Comparison of ENCODE assay signal across 13 cellular contexts in genomic region chr4:153512162-153512852, GRCh38. TPM values are rescaled to one million over a fixed set of nuclear protein-coding genes. Genes with fewer than 3 reads are reported as not detected.
DNase-seq lines count a peak whose midpoint lies in the region; ATAC-seq and TF ChIP-seq lines count a peak whose summit lies in the region.
"Had no signal": no experiment of that assay in that cellular context is flagged by ENCODE, and none has a peak within 500 bp of the region (broad histone marks: within the 10 kb centered on the region; RNA-seq: fewer than 3 reads in every experiment).

No MANE protein-coding gene starts in this region.

- intact Hi-C loops in esophagus muscularis mucosa (cut with DNase I) = no loop called here

- peaks cover 4 to 13% of the 10 kb centered on the region in 2 donors for H3K36me3 Mint-ChIP-seq in activated T-cell treated with anti-CD3 and anti-CD28 coated beads, Interleukin-2, amount 50 U/mL, for 72 hours (ENCODE audit: insufficient read depth in 2 of 2)
- peaks cover 20% of the 10 kb centered on the region for H3K36me3 Mint-ChIP-seq in stimulated activated effector memory CD8-positive, alpha-beta T cell treated with anti-CD3 and anti-CD28 coated beads, Interleukin-12 subunit alpha, Interleukin-12 subunit beta, amount 100 ng/mL, for 72 hours

- no peak for DNase-seq in activated T-cell treated with anti-CD3 and anti-CD28 coated beads, Interleukin-2, amount 50 U/mL, for 72 hours
- DNase-seq in activated T-cell treated with anti-CD3 and anti-CD28 coated beads for 4 hours (no peak), SK-N-SH (no peak), esophagus muscularis mucosa (ENCODE audit: extremely low spot score) (no peak), NCI-H2227 (lab: John Stamatoyannopoulos, UW; ENCODE audit: unreplicated experiment) (no peak), NCI-H1092 treated with DMSO at 0.1 percent for 48 hours (lab: John Stamatoyannopoulos, UW) (no peak), activated gamma-delta T cell (lab: John Stamatoyannopoulos, UW) (no peak)
- DNase-seq in stimulated activated effector memory CD8-positive, alpha-beta T cell treated with anti-CD3 and anti-CD28 coated beads, Interleukin-12 subunit alpha, Interleukin-12 subunit beta, amount 100 ng/mL, for 72 hours (ENCODE audit: low spot score in 2 of 2) = no peak
- DNase-seq: mammary epithelial cell, NCI-H187, NCI-H524 treated with DMSO at 0.1 percent for 48 hours had no signal

- H3K27ac ChIP-seq in SK-N-SH (ENCODE audit: low read depth in 2 of 2, low read length in 1 of 2) (peak overlapping the region in 1 of 2 experiments; percentile 84; a peak in 2 of 4 replicates), esophagus muscularis mucosa (replicated peaks in 1 of 4) (peak overlapping the region in 3 of 4 donors; percentile 17 to 60 (median 32))

- POLR2A ChIA-PET in SK-N-SH (lab: Yijun Ruan, JAX) = no interaction called here

- ATAC-seq in activated T-cell treated with anti-CD3 and anti-CD28 coated beads, Interleukin-2, amount 50 U/mL, for 72 hours (replicated peaks in 1 of 2) = no peak
- no peak for ATAC-seq in stimulated activated effector memory CD8-positive, alpha-beta T cell treated with anti-CD3 and anti-CD28 coated beads, Interleukin-12 subunit alpha, Interleukin-12 subunit beta, amount 100 ng/mL, for 72 hours

- peaks cover 71% of the 10 kb centered on the region for H3K4me1 Mint-ChIP-seq in activated T-cell treated with anti-CD3 and anti-CD28 coated beads, Interleukin-2, amount 50 U/mL, for 72 hours (ENCODE audit: low read depth)
- H3K4me1 Mint-ChIP-seq in stimulated activated effector memory CD8-positive, alpha-beta T cell treated with anti-CD3 and anti-CD28 coated beads, Interleukin-12 subunit alpha, Interleukin-12 subunit beta, amount 100 ng/mL, for 72 hours = peaks cover 37% of the 10 kb centered on the region

- peaks cover 35% of the 10 kb centered on the region for H3F3A ChIP-seq in SK-N-SH (replicated peaks; ENCODE audit: insufficient read depth)

- H3K4me3 ChIP-seq in SK-N-SH (ENCODE audit: low read depth in 2 of 2, low read length in 1 of 2) (no peak overlapping the region), esophagus muscularis mucosa (no peak overlapping the region)
- H3K4me3 ChIP-seq: smooth muscle cell had no signal

- peak overlapping the region; percentile 71; the same call in 1 of the 2 replicates for H3K4me2 ChIP-seq in SK-N-SH
- H3K4me2 ChIP-seq: smooth muscle cell had no signal

- WGBS in SK-N-SH (ENCODE audit: low lambda C conversion rate) = 68% methylated on average over 7 of the region's 7 CpGs
- 81% methylated on average over 7 of the region's 7 CpGs for WGBS in esophagus muscularis mucosa

- H3K27ac Mint-ChIP-seq in activated T-cell treated with anti-CD3 and anti-CD28 coated beads, Interleukin-2, amount 50 U/mL, for 72 hours = peak overlapping the region; percentile 90
- peak overlapping the region; percentile 69 for H3K27ac Mint-ChIP-seq in stimulated activated effector memory CD8-positive, alpha-beta T cell treated with anti-CD3 and anti-CD28 coated beads, Interleukin-12 subunit alpha, Interleukin-12 subunit beta, amount 100 ng/mL, for 72 hours

- TF ChIP-seq RAD21 in SK-N-SH (IDR thresholded peaks at IDR 0.05; ENCODE audit: low read length) = no peak

- no peak overlapping the region; the same call in 1 of the 2 replicates for H3K9ac ChIP-seq in SK-N-SH

- no peak overlapping the region for H2AFZ ChIP-seq in SK-N-SH (ENCODE audit: low read depth)

- peaks cover 12% of the 10 kb centered on the region; the same call in 1 of the 2 replicates for H3K79me2 ChIP-seq in SK-N-SH (ENCODE audit: insufficient read depth)

- H3K36me3 ChIP-seq in SK-N-SH (replicated peaks in 1 of 2; ENCODE audit: control insufficient read depth in 1 of 2, insufficient read depth in 2 of 2, low read length in 1 of 2) = peaks cover 0 to 7% of the 10 kb centered on the region in 2 experiments
- no peaks in the 10 kb centered on the region for H3K36me3 ChIP-seq in esophagus muscularis mucosa

- H3K27me3 ChIP-seq in SK-N-SH (ENCODE audit: insufficient read depth) (no peaks in the 10 kb centered on the region), esophagus muscularis mucosa (no peaks in the 10 kb centered on the region)
- H3K27me3 ChIP-seq: neutrophil had no signal

- H3K27me3 Mint-ChIP-seq in activated T-cell treated with anti-CD3 and anti-CD28 coated beads, Interleukin-2, amount 50 U/mL, for 72 hours (ENCODE audit: low read depth) = no peaks in the 10 kb centered on the region

- TF ChIP-seq EP300 in SK-N-SH (IDR thresholded peaks at IDR 0.05; ENCODE audit: borderline replicate concordance in 1 of 2, low read depth in 1 of 2, low read length in 1 of 2) = no peak
- TF ChIP-seq EP300 in esophagus muscularis mucosa (IDR thresholded peaks at IDR 0.05) = no peak

- H4K20me1 ChIP-seq in SK-N-SH (ENCODE audit: insufficient read depth) = peaks cover 3% of the 10 kb centered on the region; the same call in 1 of the 2 replicates

- CTCF ChIA-PET in SK-N-SH (lab: Yijun Ruan, JAX) = no interaction called here

- no peaks in the 10 kb centered on the region for H3K9me3 ChIP-seq in SK-N-SH
- H3K9me3 ChIP-seq in esophagus muscularis mucosa = no peaks in the 10 kb centered on the region
- H3K9me3 ChIP-seq: neutrophil had no signal

- H3K4me1 ChIP-seq in SK-N-SH (ENCODE audit: control insufficient read depth in 1 of 2, insufficient read depth in 2 of 2, low read depth in 1 of 2, low read length in 1 of 2) = peaks cover 0 to 30% of the 10 kb centered on the region in 2 experiments; a peak in 2 of 4 replicates
- H3K4me1 ChIP-seq in esophagus muscularis mucosa = peaks cover 25 to 42% (median 30%) of the 10 kb centered on the region in 4 donors

- H3K9me3 Mint-ChIP-seq in activated T-cell treated with anti-CD3 and anti-CD28 coated beads, Interleukin-2, amount 50 U/mL, for 72 hours = no peaks in the 10 kb centered on the region
- no peaks in the 10 kb centered on the region for H3K9me3 Mint-ChIP-seq in stimulated activated effector memory CD8-positive, alpha-beta T cell treated with anti-CD3 and anti-CD28 coated beads, Interleukin-12 subunit alpha, Interleukin-12 subunit beta, amount 100 ng/mL, for 72 hours

- TF ChIP-seq POLR2A in esophagus muscularis mucosa (IDR thresholded peaks at IDR 0.05; ENCODE audit: low read depth) = no peak

- TF ChIP-seq CTCF in SK-N-SH (IDR thresholded peaks at IDR 0.05) (no peak), esophagus muscularis mucosa (IDR thresholded peaks at IDR 0.05) (no peak)

- no peak overlapping the region for H3K4me3 Mint-ChIP-seq in activated T-cell treated with anti-CD3 and anti-CD28 coated beads, Interleukin-2, amount 50 U/mL, for 72 hours
- H3K4me3 Mint-ChIP-seq in stimulated activated effector memory CD8-positive, alpha-beta T cell treated with anti-CD3 and anti-CD28 coated beads, Interleukin-12 subunit alpha, Interleukin-12 subunit beta, amount 100 ng/mL, for 72 hours = no peak overlapping the region

- no peaks in the 10 kb centered on the region for H3K9me2 ChIP-seq in SK-N-SH

TF ChIP-seq in SK-N-SH, 30 proteins besides CTCF, POLR2A, EP300 and RAD21:
- TF ChIP-seq PBX3 (IDR thresholded peaks at IDR 0.05) (peak; percentile 57), FOXJ3 (CRISPR knock-in tag; IDR thresholded peaks at IDR 0.05) (no peak)
TF ChIP-seq in SK-N-SH: peak in this region for 1.

RNA-seq across cellular contexts. Expression of gene TMEM131L, which starts 46.1 kb away (rescaled TPM):
- 10 to 100 TPM; 32.7 to 44.4 TPM for total RNA-seq in activated T-cell treated with anti-CD3 and anti-CD28 coated beads, Interleukin-2, amount 50 U/mL, for 72 hours
- polyA plus RNA-seq in SK-N-SH (2012; rRNA removed) = 6.2 and 6.8 TPM in 2 replicates
- 4.6 and 4.9 TPM in 2 replicates for polyA plus RNA-seq in SK-N-SH (2012; cell fraction: cytosol; rRNA removed)
- polyA plus RNA-seq in SK-N-SH (2012; cell fraction: nucleus; rRNA removed) = 15.8 and 17.0 TPM in 2 replicates
- total RNA-seq in esophagus muscularis mucosa = 10 to 100 TPM; 10.3 to 16.3 (median 12.1) TPM
